11 cellular contexts compared by ENCODE assay signal in the genomic region with DNA sequence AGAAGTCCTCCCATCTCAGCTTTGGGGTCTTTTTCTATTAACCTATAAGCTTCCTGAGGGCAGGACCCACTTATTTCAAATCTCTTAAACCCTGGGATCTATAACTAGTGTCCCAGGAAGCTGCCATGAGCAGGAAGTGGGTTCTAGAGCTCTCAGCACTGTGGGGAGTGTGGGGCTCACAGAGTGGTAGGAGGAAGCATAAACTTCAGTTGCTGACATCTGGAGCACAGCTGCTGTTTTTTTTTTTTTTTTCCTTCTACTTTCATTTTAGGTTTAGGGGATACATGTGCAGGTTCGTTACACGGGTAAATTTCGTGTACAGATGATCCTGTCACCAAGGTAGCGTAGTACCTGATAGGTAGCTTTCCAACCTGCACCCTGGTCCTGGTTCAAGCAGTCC. TPM values are rescaled to one million over a fixed set of nuclear protein-coding genes. Genes with fewer than 3 reads are reported as not detected.
DNase-seq lines count a peak whose midpoint lies in the region; ATAC-seq and TF ChIP-seq lines count a peak whose summit lies in the region.
"Had no signal": no experiment of that assay in that cellular context is flagged by ENCODE, and none has a peak within 500 bp of the region (broad histone marks: within the 10 kb centered on the region; RNA-seq: fewer than 3 reads in every experiment).

No MANE protein-coding gene starts in this region.

- H3K27ac Mint-ChIP-seq in activated naive CD8-positive, alpha-beta T cell treated with anti-CD3 and anti-CD28 coated beads, Interleukin-2, amount 10 ng/mL, durations not matched to agents 7 days and 5 days: peak overlapping the region; percentile 73
- no peak overlapping the region for H3K27ac Mint-ChIP-seq in activated naive CD8-positive, alpha-beta T cell treated with anti-CD3 and anti-CD28 coated beads, Interleukin-2, amount 50 U/mL, for 24 hours
- no peak overlapping the region for H3K27ac Mint-ChIP-seq in progenitor cell of endocrine pancreas
- H3K27ac Mint-ChIP-seq: endodermal cell had no signal

- no peaks in the 10 kb centered on the region for H3K36me3 ChIP-seq in PC-3 (ENCODE audit: low read depth, low read length)
- H3K36me3 ChIP-seq: neutrophil had no signal

- H3K4me3 Mint-ChIP-seq in activated naive CD8-positive, alpha-beta T cell treated with anti-CD3 and anti-CD28 coated beads, Interleukin-2, amount 10 ng/mL, durations not matched to agents 7 days and 5 days: peak overlapping the region; percentile 44
- H3K4me3 Mint-ChIP-seq in activated naive CD8-positive, alpha-beta T cell treated with anti-CD3 and anti-CD28 coated beads, Interleukin-2, amount 50 U/mL, for 24 hours: no peak overlapping the region
- H3K4me3 Mint-ChIP-seq in progenitor cell of endocrine pancreas (ENCODE audit: low read depth): no peak overlapping the region
- H3K4me3 Mint-ChIP-seq: endodermal cell had no signal

- CTCF ChIA-PET in PC-3 (lab: Charles Lee): no interaction called here

- no peaks in the 10 kb centered on the region for H3K27me3 ChIP-seq in PC-3 (ENCODE audit: low read length)
- H3K27me3 ChIP-seq: neutrophil had no signal

- no peaks in the 10 kb centered on the region for H3K9me2 ChIP-seq in PC-3 (replicated peaks; ENCODE audit: low read length)

- no peaks in the 10 kb centered on the region for H3K9me3 ChIP-seq in PC-3 (ENCODE audit: low read length)
- H3K9me3 ChIP-seq: neutrophil had no signal

- peaks cover 13% of the 10 kb centered on the region for H3K36me3 Mint-ChIP-seq in activated naive CD8-positive, alpha-beta T cell treated with anti-CD3 and anti-CD28 coated beads, Interleukin-2, amount 10 ng/mL, durations not matched to agents 7 days and 5 days
- peaks cover 3% of the 10 kb centered on the region for H3K36me3 Mint-ChIP-seq in activated naive CD8-positive, alpha-beta T cell treated with anti-CD3 and anti-CD28 coated beads, Interleukin-2, amount 50 U/mL, for 24 hours (ENCODE audit: low read depth)
- no peaks in the 10 kb centered on the region for H3K36me3 Mint-ChIP-seq in progenitor cell of endocrine pancreas (ENCODE audit: insufficient read depth)

- peaks cover 25% of the 10 kb centered on the region for H3K79me2 ChIP-seq in PC-3 (ENCODE audit: low read length)

- no peaks in the 10 kb centered on the region for H3K4me1 ChIP-seq in PC-3 (ENCODE audit: insufficient read depth, low read length)

- H3K4me2 ChIP-seq in PC-3 (ENCODE audit: low read length): no peak overlapping the region

- no TSS peak for BruUV-seq in PC-3 (replicated peaks; lab: Mats Ljungman, UMichigan)

- DNase-seq in activated naive CD8-positive, alpha-beta T cell treated with anti-CD3 and anti-CD28 coated beads, Interleukin-2, amount 10 ng/mL, durations not matched to agents 7 days and 5 days: no peak
- no peak for DNase-seq in activated naive CD8-positive, alpha-beta T cell treated with anti-CD3 and anti-CD28 coated beads, Interleukin-2, amount 50 U/mL, for 24 hours
- DNase-seq in foreskin fibroblast: peak; percentile 21 to 65
- DNase-seq in caudate nucleus (lab: John Stamatoyannopoulos, UW): no peak
- no peak for DNase-seq in progenitor cell of endocrine pancreas (ENCODE audit: low spot score, unreplicated experiment)
- DNase-seq in PC-3: no peak
- DNase-seq: activated naive CD4-positive, alpha-beta T cell treated with anti-CD3 and anti-CD28 coated beads, Interleukin-2, amount 50 U/mL, for 16 hours; endodermal cell had no signal

- ATAC-seq in activated naive CD8-positive, alpha-beta T cell treated with anti-CD3 and anti-CD28 coated beads, Interleukin-2, amount 10 ng/mL, durations not matched to agents 7 days and 5 days (ENCODE audit: low read depth): peak; percentile 63
- no peak for ATAC-seq in activated naive CD8-positive, alpha-beta T cell treated with anti-CD3 and anti-CD28 coated beads, Interleukin-2, amount 50 U/mL, for 24 hours
- ATAC-seq in GM21786 (IDR thresholded peaks at IDR 0.05; ENCODE audit: unreplicated experiment): peak; percentile 77
- ATAC-seq in HG03460 (IDR thresholded peaks at IDR 0.05; ENCODE audit: unreplicated experiment): peak; percentile 69
- ATAC-seq in PC-3: no peak

- no peaks in the 10 kb centered on the region for H3K9me3 Mint-ChIP-seq in activated naive CD8-positive, alpha-beta T cell treated with anti-CD3 and anti-CD28 coated beads, Interleukin-2, amount 10 ng/mL, durations not matched to agents 7 days and 5 days
- no peaks in the 10 kb centered on the region for H3K9me3 Mint-ChIP-seq in activated naive CD8-positive, alpha-beta T cell treated with anti-CD3 and anti-CD28 coated beads, Interleukin-2, amount 50 U/mL, for 24 hours
- no peaks in the 10 kb centered on the region for H3K9me3 Mint-ChIP-seq in progenitor cell of endocrine pancreas (ENCODE audit: low read depth)
- H3K9me3 Mint-ChIP-seq: endodermal cell had no signal

- no peak overlapping the region for H2AFZ ChIP-seq in PC-3 (ENCODE audit: low read length)

- TF ChIP-seq CTCF in foreskin fibroblast (IDR thresholded peaks at IDR 0.05; ENCODE audit: low read depth, low read length): no peak
- no peak for TF ChIP-seq CTCF in progenitor cell of endocrine pancreas (IDR thresholded peaks at IDR 0.05; ENCODE audit: unreplicated experiment)
- TF ChIP-seq CTCF in PC-3 (conservative IDR thresholded peaks at IDR 0.05; ENCODE audit: low read depth, low read length): no peak

- POLR2A ChIA-PET in activated naive CD8-positive, alpha-beta T cell treated with anti-CD3 and anti-CD28 coated beads, Interleukin-2, amount 10 ng/mL, durations not matched to agents 7 days and 5 days (lab: Charles Lee): interaction anchor here (0.6 to 0.9 kb wide), 3 partner anchors 10 to 252 kb away, joined by 3 read pairs; no protein-coding TSS in a partner anchor
- POLR2A ChIA-PET in PC-3 (lab: Charles Lee; ENCODE audit: unreplicated experiment): no interaction called here

- H3F3A ChIP-seq in PC-3 (ENCODE audit: low read length, unreplicated experiment): no peaks in the 10 kb centered on the region

- H3K4me3 ChIP-seq in foreskin fibroblast (ENCODE audit: low read depth in 1 of 2, low read length in 2 of 2): peak overlapping the region; percentile 24 to 41
- no peak overlapping the region for H3K4me3 ChIP-seq in PC-3 (ENCODE audit: low read length)

- H4K20me1 ChIP-seq in PC-3 (ENCODE audit: low read length): 0 out of 2 replicates have a peak, but pooled peaks cover 4% of the 10 kb centered on the region

- H3K27me3 Mint-ChIP-seq in activated naive CD8-positive, alpha-beta T cell treated with anti-CD3 and anti-CD28 coated beads, Interleukin-2, amount 10 ng/mL, durations not matched to agents 7 days and 5 days: no peaks in the 10 kb centered on the region
- peaks cover 16% of the 10 kb centered on the region for H3K27me3 Mint-ChIP-seq in activated naive CD8-positive, alpha-beta T cell treated with anti-CD3 and anti-CD28 coated beads, Interleukin-2, amount 50 U/mL, for 24 hours
- H3K27me3 Mint-ChIP-seq in progenitor cell of endocrine pancreas: no peaks in the 10 kb centered on the region

- intact Hi-C loops in PC-3 (cut with micrococcal nuclease): loop anchor here (5.0 kb wide), 1 partner anchor 130 kb away; no protein-coding TSS in a partner anchor

- no peak overlapping the region for H3K9ac ChIP-seq in PC-3 (ENCODE audit: low read length)

- H3K27ac ChIP-seq in caudate nucleus (ENCODE audit: low read depth, low read length) (no peak overlapping the region), PC-3 (ENCODE audit: low read length) (no peak overlapping the region)
- H3K27ac ChIP-seq: neutrophil had no signal

- peaks cover 30% of the 10 kb centered on the region for H3K4me1 Mint-ChIP-seq in activated naive CD8-positive, alpha-beta T cell treated with anti-CD3 and anti-CD28 coated beads, Interleukin-2, amount 10 ng/mL, durations not matched to agents 7 days and 5 days
- peaks cover 9% of the 10 kb centered on the region for H3K4me1 Mint-ChIP-seq in activated naive CD8-positive, alpha-beta T cell treated with anti-CD3 and anti-CD28 coated beads, Interleukin-2, amount 50 U/mL, for 24 hours
- peaks cover 6% of the 10 kb centered on the region for H3K4me1 Mint-ChIP-seq in progenitor cell of endocrine pancreas (ENCODE audit: low read depth)

RNA-seq across cellular contexts. Expression of gene AK4, which starts 59.3 kb away (rescaled TPM):
- total RNA-seq in activated naive CD8-positive, alpha-beta T cell treated with anti-CD3 and anti-CD28 coated beads, Interleukin-2, amount 10 ng/mL, durations not matched to agents 7 days and 5 days: 10 to 100 TPM; 79.5 to 81.3 TPM
- total RNA-seq in progenitor cell of endocrine pancreas: 12.6 and 13.8 TPM in 2 replicates
- total RNA-seq in PC-3 (2014; rRNA removed): 70.4 and 98.9 TPM in 2 replicates

Comparison
In these comparisons a context has a peak if more than half of its experiments do, and no peak if none do; other contexts are left out.
1. ATAC-seq: peak in activated naive CD8-positive, alpha-beta T cell treated with anti-CD3 and anti-CD28 coated beads, Interleukin-2, amount 10 ng/mL, durations not matched to agents 7 days and 5 days (single experiment), GM21786 (single experiment) and HG03460 (single experiment); none in activated naive CD8-positive, alpha-beta T cell treated with anti-CD3 and anti-CD28 coated beads, Interleukin-2, amount 50 U/mL, for 24 hours (single experiment) and PC-3 (single experiment).
2. DNase-seq: peak in foreskin fibroblast (2 of 2); none in activated naive CD8-positive, alpha-beta T cell treated with anti-CD3 and anti-CD28 coated beads, Interleukin-2, amount 10 ng/mL, durations not matched to agents 7 days and 5 days (single experiment), activated naive CD8-positive, alpha-beta T cell treated with anti-CD3 and anti-CD28 coated beads, Interleukin-2, amount 50 U/mL, for 24 hours (single experiment), caudate nucleus (0 of 61), progenitor cell of endocrine pancreas (single experiment) and PC-3 (single experiment).